13 cellular contexts compared by ENCODE assay signal in genomic region chr2:144288428-144288827, GRCh38.
"Had no signal": no experiment of that assay in that cellular context is flagged by ENCODE, and none has a peak within 500 bp of the region (broad histone marks: within the 10 kb centered on the region; RNA-seq: fewer than 3 reads in every experiment).

No MANE protein-coding gene starts in this region.

- ATAC-seq: lower lobe of right lung, upper lobe of right lung had no signal

- H3K4me1 ChIP-seq: ascending aorta, lower lobe of right lung, neural progenitor cell, sigmoid colon, upper lobe of right lung had no signal

- H3K36me3 ChIP-seq: ascending aorta, lower lobe of right lung, neural progenitor cell, ovary, sigmoid colon, spleen, thoracic aorta, upper lobe of right lung had no signal

- H3K27ac ChIP-seq: ascending aorta, lower lobe of right lung, neural progenitor cell, ovary, sigmoid colon, spleen, thoracic aorta, upper lobe of right lung had no signal

- H3K4me3 ChIP-seq: ascending aorta, lower lobe of right lung, neural progenitor cell, ovary, sigmoid colon, spleen, thoracic aorta, upper lobe of right lung had no signal

- H3K27me3 ChIP-seq: ascending aorta, neural progenitor cell, ovary, sigmoid colon, spleen, upper lobe of right lung had no signal

- H3K9me3 ChIP-seq: ascending aorta, ovary, thoracic aorta, upper lobe of right lung had no signal

- DNase-seq: activated CD4-positive, alpha-beta T cell treated with anti-CD3 and anti-CD28 coated beads, Interleukin-2, amount 10 ng/mL, durations not matched to agents 24 days and 14 days; activated CD4-positive, CD25-positive, alpha-beta regulatory T cell; foreskin fibroblast; immature natural killer cell; lower lobe of right lung; naive B cell; ovary; sigmoid colon; spleen; upper lobe of right lung had no signal
